8 cellular contexts compared by ENCODE assay signal in the genomic region with DNA sequence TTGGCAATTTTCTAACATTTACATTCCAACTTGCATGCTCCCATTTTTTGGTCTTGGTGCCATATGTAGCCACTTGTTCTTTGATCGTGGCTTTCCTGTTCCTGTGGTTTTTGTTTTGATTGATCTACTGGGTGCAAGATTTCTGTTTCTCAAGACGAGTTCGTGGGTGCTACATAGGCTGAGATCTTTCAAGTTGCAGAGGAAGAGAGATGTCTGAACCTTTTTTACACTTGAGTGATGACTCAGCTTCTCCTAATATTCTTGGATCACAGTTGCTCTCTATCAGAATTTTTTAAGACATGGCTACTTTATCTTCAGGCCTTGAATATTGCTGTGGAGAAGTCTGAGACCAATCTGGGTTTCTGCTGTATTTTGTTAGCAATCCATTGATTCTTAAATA.
DNase-seq lines count a peak whose midpoint lies in the region; ATAC-seq, FAIRE-seq and TF ChIP-seq lines count a peak whose summit lies in the region.
"Not testable (repeated sequence)": the region's sequence is repeated elsewhere in the genome, so short reads cannot be mapped to it uniquely, and the experiment has no call there.

No MANE protein-coding gene starts in this region.

- H3K4me1 ChIP-seq in RWPE2 (ENCODE audit: insufficient read depth, poor library complexity, severe bottlenecking); astrocyte (ENCODE audit: insufficient read depth, low read length); right cardiac atrium (ENCODE audit: control insufficient read depth, insufficient read depth, low read length): not testable (repeated sequence)

- H3K9ac ChIP-seq in astrocyte (ENCODE audit: low read length), result not testable (repeated sequence)

- not testable (repeated sequence) for H4K20me1 ChIP-seq in astrocyte (ENCODE audit: insufficient read depth, low read length)

- POLR2A ChIA-PET in activated CD8-positive, alpha-beta T cell treated with anti-CD3 and anti-CD28 coated beads, Interleukin-2, amount 10 ng/mL, durations not matched to agents 7 days and 5 days (lab: Charles Lee), result not testable (repeated sequence)

- not testable (repeated sequence) for H3K9me3 ChIP-seq in RWPE2 (ENCODE audit: severe bottlenecking); astrocyte (ENCODE audit: insufficient read depth, low read depth, low read length); right cardiac atrium (ENCODE audit: control insufficient read depth, low read length)

- DNase-seq in CD14-positive monocyte (ENCODE audit: low spot score); RWPE2 (ENCODE audit: low spot score); activated CD8-positive, alpha-beta T cell treated with anti-CD3 and anti-CD28 coated beads, Interleukin-2, amount 10 ng/mL, durations not matched to agents 7 days and 5 days; astrocyte (ENCODE audit: low read depth); right cardiac atrium; omental fat pad (ENCODE audit: low spot score): not testable (repeated sequence)

- H3K27ac Mint-ChIP-seq in CD14-positive monocyte (peak overlapping the region; percentile 60 to 94 (median 90)), astrocyte (ENCODE audit: unreplicated experiment) (peak overlapping the region; percentile 91)
- H3K27ac Mint-ChIP-seq in activated CD8-positive, alpha-beta T cell treated with anti-CD3 and anti-CD28 coated beads, Interleukin-2, amount 10 ng/mL, durations not matched to agents 7 days and 5 days, result peak overlapping the region; percentile 90

- ATAC-seq in GM19463 (IDR thresholded peaks at IDR 0.05; ENCODE audit: unreplicated experiment) (peak; percentile 29), HG03159 (IDR thresholded peaks at IDR 0.05; ENCODE audit: unreplicated experiment) (peak; percentile 43), RWPE2 (ENCODE audit: low read depth) (peak; percentile 36; the same call in 2 of the 3 replicates), right cardiac atrium (peak; percentile 44 to 78), omental fat pad (ENCODE audit: low FRiP score) (peak; percentile 51)
- peak; percentile 93 for ATAC-seq in activated CD8-positive, alpha-beta T cell treated with anti-CD3 and anti-CD28 coated beads, Interleukin-2, amount 10 ng/mL, durations not matched to agents 7 days and 5 days

- FAIRE-seq in astrocyte (lab: Jason Lieb, UNC), result not testable (repeated sequence)

- H3K36me3 Mint-ChIP-seq in CD14-positive monocyte; activated CD8-positive, alpha-beta T cell treated with anti-CD3 and anti-CD28 coated beads, Interleukin-2, amount 10 ng/mL, durations not matched to agents 7 days and 5 days (ENCODE audit: low read depth); astrocyte (ENCODE audit: low read depth, unreplicated experiment): not testable (repeated sequence)

- no CpG with 5 or more reads among the region's 3 CpGs for WGBS in right cardiac atrium

- H3K4me3 Mint-ChIP-seq in CD14-positive monocyte, result peak overlapping the region; percentile 67 to 80
- H3K4me3 Mint-ChIP-seq in activated CD8-positive, alpha-beta T cell treated with anti-CD3 and anti-CD28 coated beads, Interleukin-2, amount 10 ng/mL, durations not matched to agents 7 days and 5 days, result peak overlapping the region; percentile 79
- not testable (repeated sequence) for H3K4me3 Mint-ChIP-seq in astrocyte (ENCODE audit: unreplicated experiment)

- not testable (repeated sequence) for H3K79me2 ChIP-seq in astrocyte (ENCODE audit: insufficient read depth, low read length)

- H3K4me1 Mint-ChIP-seq in CD14-positive monocyte; activated CD8-positive, alpha-beta T cell treated with anti-CD3 and anti-CD28 coated beads, Interleukin-2, amount 10 ng/mL, durations not matched to agents 7 days and 5 days (ENCODE audit: low read depth); astrocyte (ENCODE audit: low read depth, unreplicated experiment): not testable (repeated sequence)

- H2AFZ ChIP-seq in astrocyte (ENCODE audit: low read depth, low read length), result not testable (repeated sequence)

- intact Hi-C loops in CD14-positive monocyte (cut with micrococcal nuclease); right cardiac atrium (cut with DNase I): not testable (repeated sequence)

- not testable (repeated sequence) for H3K4me2 ChIP-seq in astrocyte (ENCODE audit: low read length)

- H3K27me3 ChIP-seq in RWPE2 (ENCODE audit: insufficient read depth, poor library complexity, severe bottlenecking); astrocyte (ENCODE audit: insufficient read depth, low read length); right cardiac atrium (ENCODE audit: control insufficient read depth, insufficient read depth): not testable (repeated sequence)

- H3K4me3 ChIP-seq in RWPE2 (ENCODE audit: severe bottlenecking); astrocyte (ENCODE audit: insufficient read depth, low read depth, low read length); right cardiac atrium (ENCODE audit: low read length): not testable (repeated sequence)

- not testable (repeated sequence) for H3K9me3 Mint-ChIP-seq in CD14-positive monocyte; activated CD8-positive, alpha-beta T cell treated with anti-CD3 and anti-CD28 coated beads, Interleukin-2, amount 10 ng/mL, durations not matched to agents 7 days and 5 days (ENCODE audit: insufficient read depth); astrocyte (ENCODE audit: unreplicated experiment)

- not testable (repeated sequence) for H3K27me3 Mint-ChIP-seq in CD14-positive monocyte (ENCODE audit: low read depth in 3 of 3); activated CD8-positive, alpha-beta T cell treated with anti-CD3 and anti-CD28 coated beads, Interleukin-2, amount 10 ng/mL, durations not matched to agents 7 days and 5 days (ENCODE audit: low read depth); astrocyte (ENCODE audit: low read depth, unreplicated experiment)

- not testable (repeated sequence) for TF ChIP-seq CTCF in CD14-positive monocyte (IDR thresholded peaks at IDR 0.05); RWPE2 (IDR thresholded peaks at IDR 0.05; ENCODE audit: poor library complexity, severe bottlenecking); astrocyte (IDR thresholded peaks at IDR 0.05; ENCODE audit: insufficient read depth, low read depth, low read length); omental fat pad (IDR thresholded peaks at IDR 0.05)

- not testable (repeated sequence) for H3K36me3 ChIP-seq in RWPE2 (ENCODE audit: low read depth); astrocyte (ENCODE audit: insufficient read depth, low read length)

- CTCF ChIA-PET in activated CD8-positive, alpha-beta T cell treated with anti-CD3 and anti-CD28 coated beads, Interleukin-2, amount 10 ng/mL, durations not matched to agents 7 days and 5 days (lab: Charles Lee), result not testable (repeated sequence)

- H3K27ac ChIP-seq in RWPE2 (ENCODE audit: poor library complexity, severe bottlenecking); astrocyte (ENCODE audit: low read depth, low read length); right cardiac atrium (ENCODE audit: low read length): not testable (repeated sequence)

Comparison
In these comparisons a context has a peak if more than half of its experiments do, and no peak if none do; other contexts are left out.
1. ATAC-seq: peak in every context shown above with its lines; median percentile 93 in activated CD8-positive, alpha-beta T cell treated with anti-CD3 and anti-CD28 coated beads, Interleukin-2, amount 10 ng/mL, durations not matched to agents 7 days and 5 days; 61 in right cardiac atrium; 51 in omental fat pad; 43 in HG03159; 36 in RWPE2; 29 in GM19463.